In the genomic region with DNA sequence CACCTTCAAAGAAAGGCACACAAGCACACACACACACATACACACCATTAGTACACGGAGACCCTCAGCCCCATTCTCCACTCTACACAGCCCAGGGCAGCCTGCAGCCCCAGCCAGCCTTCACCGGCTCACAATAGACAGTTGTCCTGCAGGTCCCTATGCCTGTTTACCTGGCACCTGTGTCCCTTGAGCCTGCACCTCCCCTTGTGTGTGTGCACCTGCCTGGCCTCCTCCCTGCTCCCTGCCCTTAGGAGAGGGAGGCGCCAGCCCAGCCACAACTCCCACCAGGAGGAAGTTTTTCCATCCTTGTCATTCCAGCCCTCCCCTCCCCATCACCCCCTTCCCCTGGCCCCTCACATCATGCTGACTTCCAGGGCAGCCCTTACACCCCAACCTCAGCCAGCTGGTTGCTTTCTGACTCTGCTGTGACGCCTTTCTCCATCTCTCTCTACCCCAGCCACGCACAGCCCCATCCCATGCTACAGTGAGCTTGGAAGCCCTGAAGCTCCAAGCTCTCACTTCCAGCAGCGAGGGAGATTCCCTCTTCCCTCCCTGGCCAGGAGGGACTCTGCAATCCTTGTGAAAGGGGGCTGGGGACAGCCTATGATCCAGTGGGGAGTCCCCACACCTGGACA, we compare ENCODE assay signal across 9 cellular contexts. TPM values are rescaled to one million over a fixed set of nuclear protein-coding genes. Genes with fewer than 3 reads are reported as not detected.
DNase-seq lines count a peak whose midpoint lies in the region; ATAC-seq and TF ChIP-seq lines count a peak whose summit lies in the region.
"Had no signal": no experiment of that assay in that cellular context is flagged by ENCODE, and none has a peak within 500 bp of the region (broad histone marks: within the 10 kb centered on the region; RNA-seq: fewer than 3 reads in every experiment).

No MANE protein-coding gene starts in this region.

- DNase-seq in NCI-H2107 treated with DMSO at 0.1 percent for 48 hours (lab: John Stamatoyannopoulos, UW; ENCODE audit: unreplicated experiment): peak; percentile 43
- DNase-seq in NCI-H2107 (lab: John Stamatoyannopoulos, UW): no peak
- no peak for DNase-seq in SJSA1 (ENCODE audit: low read depth in 1 of 2, low spot score in 2 of 2)
- no peak for DNase-seq in fibroblast of the aortic adventitia (ENCODE audit: low read depth)
- no peak for DNase-seq in stimulated activated naive B cell treated with anti-CD40 and anti-IgM and Interleukin-4, amounts not matched to agents 10 μg/mL and 1 μg/mL and 100 μg/mL, for 72 hours
- no peak for DNase-seq in COLO829 (ENCODE audit: low spot score)
- DNase-seq in NCI-H2196 (lab: John Stamatoyannopoulos, UW; ENCODE audit: unreplicated experiment): no peak
- DNase-seq in effector CD8-positive, alpha-beta T cell (lab: John Stamatoyannopoulos, UW): no peak

- H3K27ac Mint-ChIP-seq in stimulated activated naive B cell treated with anti-CD40 and anti-IgM and Interleukin-4, amounts not matched to agents 10 μg/mL and 1 μg/mL and 100 μg/mL, for 72 hours: peak overlapping the region; percentile 97

- peak overlapping the region; percentile 67 for H3K27ac ChIP-seq in SJSA1
- H3K27ac ChIP-seq: C4-2B had no signal

- ATAC-seq in stimulated activated naive B cell treated with anti-CD40 and anti-IgM and Interleukin-4, amounts not matched to agents 10 μg/mL and 1 μg/mL and 100 μg/mL, for 72 hours (replicated peaks): no peak

- no peak for TF ChIP-seq CTCF in fibroblast of the aortic adventitia (IDR thresholded peaks at IDR 0.05; ENCODE audit: insufficient read depth, low read length)

- no peaks in the 10 kb centered on the region for H3K27me3 Mint-ChIP-seq in stimulated activated naive B cell treated with anti-CD40 and anti-IgM and Interleukin-4, amounts not matched to agents 10 μg/mL and 1 μg/mL and 100 μg/mL, for 72 hours

- no peaks in the 10 kb centered on the region for H3K27me3 ChIP-seq in SJSA1 (replicated peaks)

- H3K9me3 Mint-ChIP-seq in stimulated activated naive B cell treated with anti-CD40 and anti-IgM and Interleukin-4, amounts not matched to agents 10 μg/mL and 1 μg/mL and 100 μg/mL, for 72 hours: no peaks in the 10 kb centered on the region

- peaks cover 79% of the 10 kb centered on the region for H3K36me3 ChIP-seq in SJSA1

- no peaks in the 10 kb centered on the region; the same call in 1 of the 2 replicates for H3K9me3 ChIP-seq in SJSA1 (replicated peaks)

- peaks cover 58 to 79% of the 10 kb centered on the region in 2 donors for H3K4me1 Mint-ChIP-seq in stimulated activated naive B cell treated with anti-CD40 and anti-IgM and Interleukin-4, amounts not matched to agents 10 μg/mL and 1 μg/mL and 100 μg/mL, for 72 hours

- H3K4me3 ChIP-seq in SJSA1 (peak overlapping the region; percentile 92), fibroblast of the aortic adventitia (ENCODE audit: low read depth, low read length) (peak overlapping the region; percentile 93)

- peaks cover 15 to 24% of the 10 kb centered on the region in 2 donors for H3K36me3 Mint-ChIP-seq in stimulated activated naive B cell treated with anti-CD40 and anti-IgM and Interleukin-4, amounts not matched to agents 10 μg/mL and 1 μg/mL and 100 μg/mL, for 72 hours

- H3K4me3 Mint-ChIP-seq in stimulated activated naive B cell treated with anti-CD40 and anti-IgM and Interleukin-4, amounts not matched to agents 10 μg/mL and 1 μg/mL and 100 μg/mL, for 72 hours: peak overlapping the region; percentile 97 to 98

- peaks cover 84% of the 10 kb centered on the region for H3K4me1 ChIP-seq in SJSA1 (replicated peaks)

RNA-seq across cellular contexts. Expression of gene AHNAK, which starts 4.4 kb away (rescaled TPM):
- total RNA-seq in SJSA1 (2014; rRNA removed; shearing (Covaris generic)): 306 and 345 TPM in 2 replicates
- 737 and 1,851 TPM in 2 replicates for total RNA-seq in fibroblast of the aortic adventitia (ENCODE audit: low replicate concordance)

RNA-seq across cellular contexts. Expression of gene EEF1G, which starts 31.5 kb away (rescaled TPM):
- 1,705 and 1,743 TPM in 2 replicates for total RNA-seq in SJSA1 (2014; rRNA removed; shearing (Covaris generic))
- 1,443 and 1,493 TPM in 2 replicates for total RNA-seq in fibroblast of the aortic adventitia (ENCODE audit: low replicate concordance)

RNA-seq across cellular contexts. Expression of gene TUT1, which starts 49.1 kb away (rescaled TPM):
- total RNA-seq in SJSA1 (2014; rRNA removed; shearing (Covaris generic)): 8.5 and 10.1 TPM in 2 replicates
- total RNA-seq in fibroblast of the aortic adventitia (ENCODE audit: low replicate concordance): 4.5 and 9.4 TPM in 2 replicates

RNA-seq across cellular contexts. Expression of gene MTA2, which starts 59.4 kb away (rescaled TPM):
- 128 and 214 TPM in 2 replicates for total RNA-seq in SJSA1 (2014; rRNA removed; shearing (Covaris generic))
- 46.2 and 110 TPM in 2 replicates for total RNA-seq in fibroblast of the aortic adventitia (ENCODE audit: low replicate concordance)
